ENCODE assay signal across 14 cellular contexts in the genomic region with DNA sequence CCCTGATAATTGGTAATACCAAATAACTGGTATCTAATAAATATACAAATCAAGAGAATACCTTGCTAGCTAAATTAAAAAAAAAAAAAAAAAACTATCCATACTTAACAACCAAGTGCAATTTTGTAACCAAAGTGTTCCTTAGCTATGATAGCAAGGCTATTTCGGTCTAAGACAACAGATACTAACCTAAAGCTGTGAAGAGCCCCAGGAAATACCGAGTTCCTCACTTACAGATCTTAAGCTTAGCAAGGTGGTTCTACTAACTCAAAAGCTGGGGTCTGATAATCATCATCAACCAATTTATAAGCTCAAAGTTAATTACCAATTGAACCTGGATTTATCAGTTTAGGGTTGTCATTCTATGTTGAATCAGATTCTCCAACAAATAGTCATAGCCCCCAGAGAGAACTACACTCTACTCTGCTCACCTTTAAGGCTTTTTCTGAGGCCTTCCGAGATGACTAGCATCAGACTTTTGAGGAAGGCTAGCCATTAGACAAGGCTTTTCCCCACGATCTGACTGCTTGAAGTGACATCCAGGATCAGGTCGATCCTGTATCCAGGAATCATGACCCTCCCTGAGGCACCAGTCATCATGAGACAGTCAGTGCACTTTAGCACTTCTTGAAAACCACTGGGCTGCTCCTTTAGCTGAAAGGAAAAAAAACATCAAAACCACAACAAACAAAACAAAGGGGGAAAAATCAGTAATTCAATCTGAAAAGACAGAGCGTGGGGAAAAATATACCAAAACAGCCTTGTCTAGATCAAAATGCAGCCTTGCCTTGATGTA. TPM values are rescaled to one million over a fixed set of nuclear protein-coding genes. Genes with fewer than 3 reads are reported as not detected.
DNase-seq lines count a peak whose midpoint lies in the region; ATAC-seq and TF ChIP-seq lines count a peak whose summit lies in the region.
"Had no signal": no experiment of that assay in that cellular context is flagged by ENCODE, and none has a peak within 500 bp of the region (broad histone marks: within the 10 kb centered on the region; RNA-seq: fewer than 3 reads in every experiment).

No MANE protein-coding gene starts in this region.

- 81% methylated on average over 6 of the region's 6 CpGs for WGBS in esophagus muscularis mucosa

- peak overlapping the region; percentile 47 for H3K4me3 ChIP-seq in OCI-LY7 (ENCODE audit: low read depth, low read length, poor library complexity, severe bottlenecking)
- H3K4me3 ChIP-seq in esophagus muscularis mucosa, result no peak overlapping the region
- H3K4me3 ChIP-seq: left ventricle myocardium inferior, SJCRH30 had no signal

- H3K27ac ChIP-seq in OCI-LY7 (ENCODE audit: low read depth, low read length, poor library complexity, severe bottlenecking) (peak overlapping the region; percentile 90), esophagus muscularis mucosa (replicated peaks in 1 of 4) (no peak overlapping the region)
- H3K27ac ChIP-seq: left ventricle myocardium inferior, SJCRH30, WERI-Rb-1 had no signal

- H3K4me1 ChIP-seq in OCI-LY7 (ENCODE audit: insufficient read depth, low read length, poor library complexity, severe bottlenecking) (peaks cover 66% of the 10 kb centered on the region), esophagus muscularis mucosa (peaks cover 14 to 28% (median 23%) of the 10 kb centered on the region in 4 donors)
- H3K4me1 ChIP-seq: SJCRH30 had no signal

- no peak for TF ChIP-seq POLR2A in esophagus muscularis mucosa (IDR thresholded peaks at IDR 0.05; ENCODE audit: low read depth)

- intact Hi-C loops in activated CD4-positive, alpha-beta memory T cell treated with anti-CD3 and anti-CD28 coated beads for 36 hours (cut with micrococcal nuclease), result no loop called here
- intact Hi-C loops in OCI-LY7 (cut with micrococcal nuclease; ENCODE audit: unreplicated experiment) (no loop called here), esophagus muscularis mucosa (cut with DNase I) (no loop called here)

- H2AFZ ChIP-seq in OCI-LY7 (ENCODE audit: low read length), result no peak overlapping the region

- peaks cover 55% of the 10 kb centered on the region for H3K36me3 ChIP-seq in OCI-LY7 (ENCODE audit: insufficient read depth, low read length)
- H3K36me3 ChIP-seq in esophagus muscularis mucosa, result peaks cover 0 to 9% (median 5%) of the 10 kb centered on the region in 4 donors
- H3K36me3 ChIP-seq: WERI-Rb-1 had no signal

- no peak for TF ChIP-seq EP300 in esophagus muscularis mucosa (IDR thresholded peaks at IDR 0.05)

- H4K20me1 ChIP-seq in OCI-LY7 (ENCODE audit: insufficient read depth, low read length), result no peaks in the 10 kb centered on the region; the same call in 1 of the 2 replicates

- CTCF ChIA-PET in activated CD4-positive, alpha-beta memory T cell treated with anti-CD3 and anti-CD28 coated beads for 36 hours (lab: Charles Lee), result interaction anchor here (0.6 to 1.5 kb wide), 4 partner anchors 343 to 377 kb away, joined by 3 to 5 read pairs (median 5); no protein-coding TSS in a partner anchor
- CTCF ChIA-PET in activated CD4-positive, alpha-beta memory T cell treated with anti-CD3 and anti-CD28 coated beads, Interleukin-2, amount 10 ng/mL, durations not matched to agents 7 days and 5 days (lab: Charles Lee), result interaction anchor here (2.5 kb wide), 1 partner anchor 377 kb away, joined by 8 read pairs; no protein-coding TSS in a partner anchor
- CTCF ChIA-PET in OCI-LY7 (lab: Charles Lee; ENCODE audit: unreplicated experiment), result interaction anchor here (0.6 to 1.3 kb wide), 3 partner anchors 12 to 478 kb away, joined by 3 to 5 read pairs (median 4); no protein-coding TSS in a partner anchor

- H3K27me3 ChIP-seq in esophagus muscularis mucosa, result no peaks in the 10 kb centered on the region
- H3K27me3 ChIP-seq: SJCRH30 had no signal

- BruUV-seq in OCI-LY7 (replicated peaks; lab: Mats Ljungman, UMichigan), result no TSS peak

- peaks cover 43% of the 10 kb centered on the region for H3K36me3 Mint-ChIP-seq in activated CD4-positive, alpha-beta memory T cell treated with anti-CD3 and anti-CD28 coated beads for 36 hours
- peaks cover 64% of the 10 kb centered on the region for H3K36me3 Mint-ChIP-seq in activated CD4-positive, alpha-beta memory T cell treated with anti-CD3 and anti-CD28 coated beads, Interleukin-2, amount 10 ng/mL, durations not matched to agents 7 days and 5 days (ENCODE audit: low read depth)
- H3K36me3 Mint-ChIP-seq in chondrocyte (ENCODE audit: low read depth), result peaks cover 11% of the 10 kb centered on the region
- peaks cover 28 to 51% of the 10 kb centered on the region in 2 donors for H3K36me3 Mint-ChIP-seq in stimulated activated naive B cell treated with anti-CD40 and anti-IgM and Interleukin-4, amounts not matched to agents 10 μg/mL and 1 μg/mL and 100 μg/mL, for 72 hours

- H3K9me2 ChIP-seq in OCI-LY7 (ENCODE audit: insufficient read depth, low read length), result no peaks in the 10 kb centered on the region

- POLR2A ChIA-PET in activated CD4-positive, alpha-beta memory T cell treated with anti-CD3 and anti-CD28 coated beads for 36 hours (lab: Charles Lee), result interaction anchor here (0.6 to 1.3 kb wide), 3 partner anchors 17 to 369 kb away, joined by 3 to 5 read pairs (median 3); no protein-coding TSS in a partner anchor
- POLR2A ChIA-PET in activated CD4-positive, alpha-beta memory T cell treated with anti-CD3 and anti-CD28 coated beads, Interleukin-2, amount 10 ng/mL, durations not matched to agents 7 days and 5 days (lab: Charles Lee), result interaction anchor here (0.8 to 1.9 kb wide), 3 partner anchors 30 to 43 kb away, joined by 3 to 7 read pairs (median 3); a partner anchor contains a TSS
- POLR2A ChIA-PET in OCI-LY7 (lab: Charles Lee), result interaction anchor here (0.5 to 4.1 kb wide), 35 partner anchors 8 to 736 kb away, joined by 3 to 24 read pairs (median 4); a partner anchor contains a TSS

- H3K27me3 Mint-ChIP-seq in activated CD4-positive, alpha-beta memory T cell treated with anti-CD3 and anti-CD28 coated beads for 36 hours, result no peaks in the 10 kb centered on the region
- H3K27me3 Mint-ChIP-seq in activated CD4-positive, alpha-beta memory T cell treated with anti-CD3 and anti-CD28 coated beads, Interleukin-2, amount 10 ng/mL, durations not matched to agents 7 days and 5 days, result no peaks in the 10 kb centered on the region
- H3K27me3 Mint-ChIP-seq in chondrocyte (ENCODE audit: low read depth), result no peaks in the 10 kb centered on the region
- H3K27me3 Mint-ChIP-seq in stimulated activated naive B cell treated with anti-CD40 and anti-IgM and Interleukin-4, amounts not matched to agents 10 μg/mL and 1 μg/mL and 100 μg/mL, for 72 hours, result no peaks in the 10 kb centered on the region
- H3K27me3 Mint-ChIP-seq: type B pancreatic cell had no signal

- H3K27ac Mint-ChIP-seq in activated CD4-positive, alpha-beta memory T cell treated with anti-CD3 and anti-CD28 coated beads for 36 hours, result peak overlapping the region; percentile 8
- H3K27ac Mint-ChIP-seq in activated CD4-positive, alpha-beta memory T cell treated with anti-CD3 and anti-CD28 coated beads, Interleukin-2, amount 10 ng/mL, durations not matched to agents 7 days and 5 days, result no peak overlapping the region
- H3K27ac Mint-ChIP-seq in chondrocyte (ENCODE audit: unreplicated experiment), result peak overlapping the region; percentile 14
- H3K27ac Mint-ChIP-seq in stimulated activated naive B cell treated with anti-CD40 and anti-IgM and Interleukin-4, amounts not matched to agents 10 μg/mL and 1 μg/mL and 100 μg/mL, for 72 hours, result peak overlapping the region; percentile 10
- H3K27ac Mint-ChIP-seq: type B pancreatic cell had no signal

- DNase-seq in activated CD4-positive, alpha-beta memory T cell treated with anti-CD3 and anti-CD28 coated beads for 36 hours, result no peak
- DNase-seq in activated CD4-positive, alpha-beta memory T cell treated with anti-CD3 and anti-CD28 coated beads, Interleukin-2, amount 10 ng/mL, durations not matched to agents 7 days and 5 days, result no peak
- DNase-seq in OCI-LY7 (ENCODE audit: low spot score) (peak; percentile 60), chondrocyte (ENCODE audit: low spot score) (no peak), esophagus muscularis mucosa (ENCODE audit: extremely low spot score) (no peak), NCI-H2029 (lab: John Stamatoyannopoulos, UW) (no peak)
- no peak for DNase-seq in stimulated activated naive B cell treated with anti-CD40 and anti-IgM and Interleukin-4, amounts not matched to agents 10 μg/mL and 1 μg/mL and 100 μg/mL, for 72 hours
- DNase-seq: activated gamma-delta T cell treated with Interleukin-2 at 50 U/mL for 16 hours, left ventricle myocardium inferior, SJCRH30, WERI-Rb-1 had no signal

- no peak overlapping the region for H3K4me3 Mint-ChIP-seq in activated CD4-positive, alpha-beta memory T cell treated with anti-CD3 and anti-CD28 coated beads for 36 hours
- H3K4me3 Mint-ChIP-seq in activated CD4-positive, alpha-beta memory T cell treated with anti-CD3 and anti-CD28 coated beads, Interleukin-2, amount 10 ng/mL, durations not matched to agents 7 days and 5 days, result no peak overlapping the region
- H3K4me3 Mint-ChIP-seq in chondrocyte (ENCODE audit: unreplicated experiment), result no peak overlapping the region
- H3K4me3 Mint-ChIP-seq in stimulated activated naive B cell treated with anti-CD40 and anti-IgM and Interleukin-4, amounts not matched to agents 10 μg/mL and 1 μg/mL and 100 μg/mL, for 72 hours, result peak overlapping the region; percentile 1 to 15
- H3K4me3 Mint-ChIP-seq: type B pancreatic cell had no signal

- ATAC-seq in stimulated activated naive B cell treated with anti-CD40 and anti-IgM and Interleukin-4, amounts not matched to agents 10 μg/mL and 1 μg/mL and 100 μg/mL, for 72 hours (replicated peaks), result peak in 1 of 2 donors; percentile 2
- no peak for ATAC-seq in GM21423 (IDR thresholded peaks at IDR 0.05; ENCODE audit: unreplicated experiment)
- ATAC-seq: esophagus mucosa had no signal

- peaks cover 92% of the 10 kb centered on the region for H3K79me2 ChIP-seq in OCI-LY7 (ENCODE audit: insufficient read depth, low read depth, low read length)

- peaks cover 9% of the 10 kb centered on the region for H3K9me3 Mint-ChIP-seq in activated CD4-positive, alpha-beta memory T cell treated with anti-CD3 and anti-CD28 coated beads for 36 hours
- peaks cover 6% of the 10 kb centered on the region for H3K9me3 Mint-ChIP-seq in activated CD4-positive, alpha-beta memory T cell treated with anti-CD3 and anti-CD28 coated beads, Interleukin-2, amount 10 ng/mL, durations not matched to agents 7 days and 5 days
- H3K9me3 Mint-ChIP-seq in chondrocyte (ENCODE audit: low read depth), result no peaks in the 10 kb centered on the region
- H3K9me3 Mint-ChIP-seq in stimulated activated naive B cell treated with anti-CD40 and anti-IgM and Interleukin-4, amounts not matched to agents 10 μg/mL and 1 μg/mL and 100 μg/mL, for 72 hours, result no peaks in the 10 kb centered on the region
- H3K9me3 Mint-ChIP-seq: type B pancreatic cell had no signal

- peak overlapping the region; percentile 72 for H3K4me2 ChIP-seq in OCI-LY7 (ENCODE audit: low read length)

- TF ChIP-seq CTCF in OCI-LY7 (conservative IDR thresholded peaks at IDR 0.05; ENCODE audit: low read length), result no peak
- no peak for TF ChIP-seq CTCF in chondrocyte (IDR thresholded peaks at IDR 0.05)
- TF ChIP-seq CTCF in esophagus muscularis mucosa (IDR thresholded peaks at IDR 0.05), result no peak

- H3K4me1 Mint-ChIP-seq in activated CD4-positive, alpha-beta memory T cell treated with anti-CD3 and anti-CD28 coated beads for 36 hours (ENCODE audit: low read depth), result peaks cover 73% of the 10 kb centered on the region
- peaks cover 47% of the 10 kb centered on the region for H3K4me1 Mint-ChIP-seq in activated CD4-positive, alpha-beta memory T cell treated with anti-CD3 and anti-CD28 coated beads, Interleukin-2, amount 10 ng/mL, durations not matched to agents 7 days and 5 days
- peaks cover 39% of the 10 kb centered on the region for H3K4me1 Mint-ChIP-seq in chondrocyte (ENCODE audit: low read depth)
- peaks cover 41 to 72% of the 10 kb centered on the region in 2 donors for H3K4me1 Mint-ChIP-seq in stimulated activated naive B cell treated with anti-CD40 and anti-IgM and Interleukin-4, amounts not matched to agents 10 μg/mL and 1 μg/mL and 100 μg/mL, for 72 hours

- peaks cover 26% of the 10 kb centered on the region for H3K9me3 ChIP-seq in OCI-LY7 (ENCODE audit: low read length)
- no peaks in the 10 kb centered on the region for H3K9me3 ChIP-seq in esophagus muscularis mucosa
- H3K9me3 ChIP-seq: left ventricle myocardium inferior, SJCRH30 had no signal

RNA-seq across cellular contexts. Expression of a gene that starts 32.0 kb away (rescaled TPM):
- 10 to 100 TPM; 44.4 to 47.1 TPM for total RNA-seq in activated CD4-positive, alpha-beta memory T cell treated with anti-CD3 and anti-CD28 coated beads for 36 hours
- 10 to 100 TPM; 45.5 to 48.9 TPM for total RNA-seq in activated CD4-positive, alpha-beta memory T cell treated with anti-CD3 and anti-CD28 coated beads, Interleukin-2, amount 10 ng/mL, durations not matched to agents 7 days and 5 days
- 37.0 and 45.6 TPM in 2 replicates for total RNA-seq in OCI-LY7 (2014; rRNA removed; shearing (Covaris generic))
- 51.9 and 58.7 TPM in 2 replicates for total RNA-seq in OCI-LY7 (2022)
- total RNA-seq in chondrocyte, result 25.6 to 37.7 TPM (median 27.4 TPM) in 3 replicates
- total RNA-seq in esophagus muscularis mucosa, result 10 to 100 TPM; 24.3 to 34.5 (median 28.9) TPM

Comparison
In these comparisons a context has a peak if more than half of its experiments do, and no peak if none do; other contexts are left out.
1. H3K4me3 Mint-ChIP-seq: peak in stimulated activated naive B cell treated with anti-CD40 and anti-IgM and Interleukin-4, amounts not matched to agents 10 μg/mL and 1 μg/mL and 100 μg/mL, for 72 hours (2 of 2); none in activated CD4-positive, alpha-beta memory T cell treated with anti-CD3 and anti-CD28 coated beads for 36 hours (single experiment), activated CD4-positive, alpha-beta memory T cell treated with anti-CD3 and anti-CD28 coated beads, Interleukin-2, amount 10 ng/mL, durations not matched to agents 7 days and 5 days (single experiment) and chondrocyte (single experiment).